Comparison of ENCODE assay signal across 8 cellular contexts in genomic region chr4:143402776-143403550, GRCh38.
DNase-seq lines count a peak whose midpoint lies in the region; ATAC-seq and TF ChIP-seq lines count a peak whose summit lies in the region.

No MANE protein-coding gene starts in this region.

- H3K9me3 Mint-ChIP-seq in activated naive CD8-positive, alpha-beta T cell treated with anti-CD3 and anti-CD28 coated beads, Interleukin-2, amount 50 U/mL, for 24 hours = no peaks in the 10 kb centered on the region
- H3K9me3 Mint-ChIP-seq in natural killer cell = no peaks in the 10 kb centered on the region

- DNase-seq in DMS53 (lab: John Stamatoyannopoulos, UW) (peak; percentile 5), natural killer cell (no peak), HT-29 (ENCODE audit: low spot score) (no peak), T1000 (lab: John Stamatoyannopoulos, UW) (no peak), GM19240 (ENCODE audit: insufficient read length, low spot score) (no peak), NCI-H1105 (lab: John Stamatoyannopoulos, UW) (no peak)
- DNase-seq in activated naive CD8-positive, alpha-beta T cell treated with anti-CD3 and anti-CD28 coated beads, Interleukin-2, amount 50 U/mL, for 24 hours = no peak

- no peaks in the 10 kb centered on the region for H3K36me3 Mint-ChIP-seq in activated naive CD8-positive, alpha-beta T cell treated with anti-CD3 and anti-CD28 coated beads, Interleukin-2, amount 50 U/mL, for 24 hours (ENCODE audit: low read depth)
- H3K36me3 Mint-ChIP-seq in natural killer cell = no peaks in the 10 kb centered on the region

- TF ChIP-seq CTCF in natural killer cell (IDR thresholded peaks at IDR 0.05) = no peak

- intact Hi-C loops in natural killer cell (cut with micrococcal nuclease) = loop anchor here (10.0 kb wide), 1 partner anchor 48 kb away; no protein-coding TSS in a partner anchor

- peaks cover 43% of the 10 kb centered on the region for H3K4me1 Mint-ChIP-seq in activated naive CD8-positive, alpha-beta T cell treated with anti-CD3 and anti-CD28 coated beads, Interleukin-2, amount 50 U/mL, for 24 hours
- peaks cover 29 to 51% of the 10 kb centered on the region in 2 donors for H3K4me1 Mint-ChIP-seq in natural killer cell

- ATAC-seq in HG02610 (IDR thresholded peaks at IDR 0.05; ENCODE audit: unreplicated experiment) (peak; percentile 48), natural killer cell (peak in 1 of 3 donors; percentile 34)
- ATAC-seq in activated naive CD8-positive, alpha-beta T cell treated with anti-CD3 and anti-CD28 coated beads, Interleukin-2, amount 50 U/mL, for 24 hours = peak; percentile 38

- peak overlapping the region; percentile 21 for H3K27ac Mint-ChIP-seq in activated naive CD8-positive, alpha-beta T cell treated with anti-CD3 and anti-CD28 coated beads, Interleukin-2, amount 50 U/mL, for 24 hours
- peak overlapping the region; percentile 27 to 79 for H3K27ac Mint-ChIP-seq in natural killer cell

- H3K4me3 Mint-ChIP-seq in activated naive CD8-positive, alpha-beta T cell treated with anti-CD3 and anti-CD28 coated beads, Interleukin-2, amount 50 U/mL, for 24 hours = peak overlapping the region; percentile 38
- H3K4me3 Mint-ChIP-seq in natural killer cell = peak overlapping the region; percentile 63

- peaks cover 2% of the 10 kb centered on the region for H3K27me3 Mint-ChIP-seq in activated naive CD8-positive, alpha-beta T cell treated with anti-CD3 and anti-CD28 coated beads, Interleukin-2, amount 50 U/mL, for 24 hours
- H3K27me3 Mint-ChIP-seq in natural killer cell (ENCODE audit: low read depth in 2 of 2) = no peaks in the 10 kb centered on the region
